Comparison of ENCODE assay signal across 8 cellular contexts in the genomic region with DNA sequence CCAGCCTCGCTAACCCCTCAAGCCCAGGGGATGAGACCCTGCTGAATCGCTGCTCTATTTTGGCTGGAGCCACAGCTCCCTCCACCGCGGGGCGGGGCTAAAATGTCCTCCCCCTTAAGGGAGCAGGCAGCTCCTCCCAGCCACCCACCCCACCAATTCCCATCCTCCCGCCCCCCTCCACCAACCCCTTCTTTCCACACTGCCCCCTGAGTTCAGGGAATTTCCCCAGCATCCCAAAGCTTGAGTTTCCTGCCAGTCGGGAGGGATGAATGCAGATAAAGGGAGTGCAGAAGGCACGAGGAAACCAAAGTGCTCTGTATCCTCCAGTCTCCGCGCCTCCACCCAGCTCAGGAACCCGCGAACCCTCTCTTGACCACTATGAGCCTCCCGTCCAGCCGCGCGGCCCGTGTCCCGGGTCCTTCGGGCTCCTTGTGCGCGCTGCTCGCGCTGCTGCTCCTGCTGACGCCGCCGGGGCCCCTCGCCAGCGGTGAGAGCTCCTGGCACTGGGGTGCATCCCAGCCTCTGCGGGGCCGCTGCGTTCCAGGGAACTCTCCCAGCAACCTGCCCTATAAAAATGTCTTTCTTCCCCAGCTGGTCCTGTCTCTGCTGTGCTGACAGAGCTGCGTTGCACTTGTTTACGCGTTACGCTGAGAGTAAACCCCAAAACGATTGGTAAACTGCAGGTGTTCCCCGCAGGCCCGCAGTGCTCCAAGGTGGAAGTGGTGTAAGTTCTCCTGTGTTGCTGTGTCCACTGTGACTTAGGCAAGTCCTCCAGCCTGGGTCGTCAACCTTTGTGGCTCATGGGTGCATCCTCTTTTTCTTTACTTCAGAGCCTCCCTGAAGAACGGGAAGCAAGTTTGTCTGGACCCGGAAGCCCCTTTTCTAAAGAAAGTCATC.
DNase-seq lines count a peak whose midpoint lies in the region; ATAC-seq, FAIRE-seq and TF ChIP-seq lines count a peak whose summit lies in the region.

A gene (plus strand): TSS at position 306 of the 897 bp plus-strand sequence. CDS start 73 bp downstream, at position 379.

- H3K9me3 Mint-ChIP-seq in nephron progenitor cell = peaks cover 5% of the 10 kb centered on the region

- FAIRE-seq in HTR-8/SVneo (lab: Jason Lieb, UNC) = no peak

- peaks cover 63% of the 10 kb centered on the region for H3K27me3 Mint-ChIP-seq in nephron progenitor cell (ENCODE audit: low read depth, poor library complexity)

- no peak for TF ChIP-seq CTCF in nephron progenitor cell (IDR thresholded peaks at IDR 0.05)

- H3K4me3 Mint-ChIP-seq in nephron progenitor cell = peak within 1 kb of the TSS; percentile 78

- no peaks in the 10 kb centered on the region for H3K4me1 Mint-ChIP-seq in nephron progenitor cell

- H3K27ac Mint-ChIP-seq in nephron progenitor cell = no peak within 1 kb of the TSS

- ATAC-seq in GM19328 (IDR thresholded peaks at IDR 0.05; ENCODE audit: unreplicated experiment) (no peak), GM18511 (IDR thresholded peaks at IDR 0.05; ENCODE audit: unreplicated experiment) (no peak), GM21723 (IDR thresholded peaks at IDR 0.05; ENCODE audit: unreplicated experiment) (no peak)

- H3K36me3 Mint-ChIP-seq in nephron progenitor cell (ENCODE audit: low read depth) = no peaks in the 10 kb centered on the region

- DNase-seq in AG08396 (ENCODE audit: low spot score) (peak; percentile 23), MV-4-11 (lab: John Stamatoyannopoulos, UW) (peak; percentile 12), fibroblast of gingiva (ENCODE audit: low read depth) (peak; percentile 16), nephron progenitor cell (peak; percentile 66), HTR-8/SVneo (ENCODE audit: insufficient read length, low spot score) (no peak)
